ENCODE assay signal across 10 cellular contexts in genomic region chr2:105409717-105410116, GRCh38. TPM values are rescaled to one million over a fixed set of nuclear protein-coding genes. Genes with fewer than 3 reads are reported as not detected.
DNase-seq lines count a peak whose midpoint lies in the region; ATAC-seq and TF ChIP-seq lines count a peak whose summit lies in the region.
"Had no signal": no experiment of that assay in that cellular context is flagged by ENCODE, and none has a peak within 500 bp of the region (broad histone marks: within the 10 kb centered on the region; RNA-seq: fewer than 3 reads in every experiment).

No MANE protein-coding gene starts in this region.

- no peak for ATAC-seq in GM18909 (IDR thresholded peaks at IDR 0.05; ENCODE audit: poor library complexity, unreplicated experiment)
- ATAC-seq: K562 had no signal

- H3K4me3 ChIP-seq in epithelial cell of proximal tubule (ENCODE audit: low read depth, low read length) = no peak overlapping the region
- H3K4me3 ChIP-seq: K562 had no signal

- TF ChIP-seq CTCF in epithelial cell of proximal tubule (conservative IDR thresholded peaks at IDR 0.05; ENCODE audit: low read depth, low read length) = peak; percentile 16

- peak; percentile 91 for DNase-seq in A172 (ENCODE audit: low spot score)
- peak; percentile 1 for DNase-seq in NCI-H1694 treated with DMSO at 0.1 percent for 48 hours (lab: John Stamatoyannopoulos, UW)
- peak; percentile 94 for DNase-seq in epithelial cell of proximal tubule (ENCODE audit: low read depth)
- DNase-seq in medulla oblongata (ENCODE audit: extremely low spot score) = peak; percentile 61
- no peak for DNase-seq in middle frontal gyrus (ENCODE audit: extremely low spot score, low spot score)
- DNase-seq in activated CD8-positive, alpha-beta memory T cell treated with anti-CD3 and anti-CD28 coated beads, Interleukin-2, amount 50 U/mL, for 48 hours = no peak
- DNase-seq in stimulated activated CD4-positive, alpha-beta T cell treated with anti-CD3 and anti-CD28 coated beads, Interleukin-4, amount 100 ng/mL, for 4 hours = no peak

RNA-seq across cellular contexts. Expression of gene FHL2, which starts 10.9 kb away (rescaled TPM):
- 45.7 and 67.9 TPM in 2 replicates for total RNA-seq in A172 (2014; rRNA removed; shearing (Covaris generic))
- total RNA-seq in epithelial cell of proximal tubule = 237 and 326 TPM in 2 replicates
- total RNA-seq: B cell had no signal

Comparison
In these comparisons a context has a peak if more than half of its experiments do, and no peak if none do; other contexts are left out.
1. DNase-seq: peak in A172 (single experiment), NCI-H1694 treated with DMSO at 0.1 percent for 48 hours (single experiment), epithelial cell of proximal tubule (single experiment) and medulla oblongata (single experiment); none in middle frontal gyrus (single experiment), activated CD8-positive, alpha-beta memory T cell treated with anti-CD3 and anti-CD28 coated beads, Interleukin-2, amount 50 U/mL, for 48 hours (single experiment) and stimulated activated CD4-positive, alpha-beta T cell treated with anti-CD3 and anti-CD28 coated beads, Interleukin-4, amount 100 ng/mL, for 4 hours (0 of 2).